Comparison of ENCODE assay signal across 26 cellular contexts in genomic region chr6:120873125-120873865, GRCh38.
"Had no signal": no experiment of that assay in that cellular context is flagged by ENCODE, and none has a peak within 500 bp of the region (broad histone marks: within the 10 kb centered on the region; RNA-seq: fewer than 3 reads in every experiment).

No MANE protein-coding gene starts in this region.

- H3K4me3 Mint-ChIP-seq: activated CD4-positive, alpha-beta T cell treated with anti-CD3 and anti-CD28 coated beads for 36 hours; activated T-helper 1 cell treated with anti-CD3 and anti-CD28 coated beads, Interleukin-12 subunit alpha, Interleukin-12 subunit beta, Interleukin-2, Interleukin-4 antibody, amounts not matched to agents 30 ng/mL and 10 ng/mL and 1 ng/mL, durations not matched to agents 14 hours and 24 hours and 36 hours; memory B cell; naive thymus-derived CD4-positive, alpha-beta T cell; T-helper 2 cell treated with Interferon-gamma antibody and Interleukin-4, amounts not matched to agents 5 μg/mL and 100 μg/mL, for 36 hours had no signal

- H3K9me3 ChIP-seq: colonic mucosa, gastrocnemius medialis, ovary, prostate gland, testis, transverse colon, uterus had no signal

- H3K4me3 ChIP-seq: colonic mucosa, dorsolateral prefrontal cortex, gastrocnemius medialis, hepatocyte, ovary, prostate gland, testis, transverse colon, uterus had no signal

- H3K36me3 Mint-ChIP-seq: naive thymus-derived CD4-positive, alpha-beta T cell had no signal

- ATAC-seq: activated CD4-positive, alpha-beta T cell treated with anti-CD3 and anti-CD28 coated beads for 36 hours; gastrocnemius medialis; naive thymus-derived CD4-positive, alpha-beta T cell had no signal

- H3K27ac ChIP-seq: colonic mucosa, dorsolateral prefrontal cortex, gastrocnemius medialis, hepatocyte, ovary, prostate gland, testis, transverse colon, uterus had no signal

- H3K4me1 Mint-ChIP-seq: activated CD4-positive, alpha-beta T cell treated with anti-CD3 and anti-CD28 coated beads for 36 hours; naive thymus-derived CD4-positive, alpha-beta T cell had no signal

- H3K27me3 ChIP-seq: colonic mucosa, dorsolateral prefrontal cortex, gastrocnemius medialis, hepatocyte, ovary, testis, transverse colon, uterus had no signal

- DNase-seq: activated CD4-positive, alpha-beta T cell treated with anti-CD3 and anti-CD28 coated beads for 36 hours; activated CD4-positive, CD25-positive, alpha-beta regulatory T cell; activated gamma-delta T cell treated with Interleukin-2 at 50 U/mL for 16 hours; activated naive CD4-positive, alpha-beta T cell treated with anti-CD3 and anti-CD28 coated beads, Interleukin-2, amount 50 U/mL, for 16 hours; activated T-cell treated with anti-CD3 and anti-CD28 coated beads, Interleukin-2, amount 50 U/mL, for 1 hour; amygdala; colonic mucosa; effector memory CD4-positive, alpha-beta T cell; erythroblast; gastrocnemius medialis; glutamatergic neuron; midbrain; naive thymus-derived CD4-positive, alpha-beta T cell; retina; stimulated activated naive CD4-positive, alpha-beta T cell treated with Interleukin-2 at 50 U/mL for 16 hours; T-helper 1 cell; testis; transverse colon had no signal

- H3K9me3 Mint-ChIP-seq: T-helper 2 cell treated with Interferon-gamma antibody and Interleukin-4, amounts not matched to agents 5 μg/mL and 100 μg/mL, for 36 hours had no signal

- H3K27ac Mint-ChIP-seq: activated CD4-positive, alpha-beta T cell treated with anti-CD3 and anti-CD28 coated beads for 36 hours; activated T-helper 1 cell treated with anti-CD3 and anti-CD28 coated beads, Interleukin-12 subunit alpha, Interleukin-12 subunit beta, Interleukin-2, Interleukin-4 antibody, amounts not matched to agents 30 ng/mL and 10 ng/mL and 1 ng/mL, durations not matched to agents 14 hours and 24 hours and 36 hours; memory B cell; naive thymus-derived CD4-positive, alpha-beta T cell; T-helper 2 cell treated with Interferon-gamma antibody and Interleukin-4, amounts not matched to agents 5 μg/mL and 100 μg/mL, for 36 hours had no signal

- H3K36me3 ChIP-seq: colonic mucosa, gastrocnemius medialis, ovary, prostate gland, transverse colon, uterus had no signal

- H3K4me1 ChIP-seq: colonic mucosa, gastrocnemius medialis, prostate gland, testis, transverse colon, uterus had no signal
